ENCODE assay signal across 9 cellular contexts in genomic region chr2:98087447-98088065, GRCh38. TPM values are rescaled to one million over a fixed set of nuclear protein-coding genes. Genes with fewer than 3 reads are reported as not detected.
DNase-seq lines count a peak whose midpoint lies in the region; ATAC-seq and TF ChIP-seq lines count a peak whose summit lies in the region.
"Had no signal": no experiment of that assay in that cellular context is flagged by ENCODE, and none has a peak within 500 bp of the region (broad histone marks: within the 10 kb centered on the region; RNA-seq: fewer than 3 reads in every experiment).

No MANE protein-coding gene starts in this region.

- no peaks in the 10 kb centered on the region for H3K36me3 Mint-ChIP-seq in CD8-positive, alpha-beta T cell
- no peaks in the 10 kb centered on the region for H3K36me3 Mint-ChIP-seq in neural progenitor cell

- no peak overlapping the region for H3K9ac ChIP-seq in neural progenitor cell

- H3K36me3 ChIP-seq in CD8-positive, alpha-beta T cell (ENCODE audit: insufficient read depth, low read length): no peaks in the 10 kb centered on the region
- H3K36me3 ChIP-seq in effector memory CD4-positive, alpha-beta T cell (ENCODE audit: control insufficient read depth, insufficient read depth, low read length): no peaks in the 10 kb centered on the region
- no peaks in the 10 kb centered on the region for H3K36me3 ChIP-seq in neural progenitor cell

- peak overlapping the region; percentile 62 for H3K4me3 Mint-ChIP-seq in CD8-positive, alpha-beta T cell
- peak overlapping the region; percentile 83 for H3K4me3 Mint-ChIP-seq in neural progenitor cell

- peaks cover 50% of the 10 kb centered on the region for H3K27me3 Mint-ChIP-seq in CD8-positive, alpha-beta T cell (ENCODE audit: low read depth)
- H3K27me3 Mint-ChIP-seq in neural progenitor cell (ENCODE audit: insufficient read depth, low read depth): peaks cover 26% of the 10 kb centered on the region

- no peaks in the 10 kb centered on the region for H3K9me3 ChIP-seq in CD8-positive, alpha-beta T cell (ENCODE audit: low read length)
- no peaks in the 10 kb centered on the region for H3K9me3 ChIP-seq in effector memory CD4-positive, alpha-beta T cell (ENCODE audit: control insufficient read depth, low read length)
- no peaks in the 10 kb centered on the region for H3K9me3 ChIP-seq in neural progenitor cell (ENCODE audit: low read depth)

- H3K4me3 ChIP-seq in CD8-positive, alpha-beta T cell (ENCODE audit: low read depth, low read length): peak overlapping the region; percentile 34
- peak overlapping the region; percentile 30 for H3K4me3 ChIP-seq in effector memory CD4-positive, alpha-beta T cell (ENCODE audit: insufficient read depth, low read depth, low read length, poor library complexity, severe bottlenecking)
- H3K4me3 ChIP-seq in neural progenitor cell: peak overlapping the region; percentile 57

- POLR2A ChIA-PET in CD8-positive, alpha-beta T cell (lab: Charles Lee): interaction anchor here (0.8 kb wide), 1 partner anchor 13 kb away, joined by 3 read pairs; no protein-coding TSS in a partner anchor

- no peak for DNase-seq in CD8-positive, alpha-beta T cell
- DNase-seq in MV-4-11 (lab: John Stamatoyannopoulos, UW): peak; percentile 72
- no peak for DNase-seq in effector memory CD4-positive, alpha-beta T cell
- DNase-seq in neural progenitor cell (ENCODE audit: low spot score): no peak
- DNase-seq in cerebellum (ENCODE audit: low spot score): no peak
- no peak for DNase-seq in sciatic nerve (ENCODE audit: low spot score)
- DNase-seq in ureter (ENCODE audit: low spot score): no peak
- DNase-seq: NCI-H2107 had no signal

- TF ChIP-seq CTCF in CD8-positive, alpha-beta T cell (IDR thresholded peaks at IDR 0.05): no peak
- TF ChIP-seq CTCF in neural progenitor cell (IDR thresholded peaks at IDR 0.05): no peak

- no peak overlapping the region for H3K27ac Mint-ChIP-seq in CD8-positive, alpha-beta T cell
- H3K27ac Mint-ChIP-seq in neural progenitor cell: no peak overlapping the region

- H4K20me1 ChIP-seq in neural progenitor cell (ENCODE audit: low read depth): no peaks in the 10 kb centered on the region

- H3K9me3 Mint-ChIP-seq in CD8-positive, alpha-beta T cell: no peaks in the 10 kb centered on the region
- H3K9me3 Mint-ChIP-seq in neural progenitor cell: no peaks in the 10 kb centered on the region

- intact Hi-C loops in CD8-positive, alpha-beta T cell (cut with DNase I, micrococcal nuclease): no loop called here
- intact Hi-C loops in sciatic nerve (cut with DNase I): no loop called here

- no peaks in the 10 kb centered on the region for H3F3A ChIP-seq in neural progenitor cell (ENCODE audit: low read depth)

- CTCF ChIA-PET in CD8-positive, alpha-beta T cell (lab: Charles Lee): no interaction called here

- no peak for ATAC-seq in CD8-positive, alpha-beta T cell
- no peak for ATAC-seq in GM19395 (IDR thresholded peaks at IDR 0.05; ENCODE audit: unreplicated experiment)
- no peak for ATAC-seq in sciatic nerve

- H3K79me2 ChIP-seq in neural progenitor cell (ENCODE audit: low read depth): no peaks in the 10 kb centered on the region

- no peak overlapping the region for H2AFZ ChIP-seq in neural progenitor cell (replicated peaks)

- peaks cover 13% of the 10 kb centered on the region for H3K4me1 ChIP-seq in CD8-positive, alpha-beta T cell (ENCODE audit: insufficient read depth, low read length)
- H3K4me1 ChIP-seq in effector memory CD4-positive, alpha-beta T cell (ENCODE audit: control insufficient read depth, insufficient read depth, low read length, poor library complexity, severe bottlenecking): peaks cover 9% of the 10 kb centered on the region
- no peaks in the 10 kb centered on the region for H3K4me1 ChIP-seq in neural progenitor cell

- H3K4me1 Mint-ChIP-seq in CD8-positive, alpha-beta T cell (ENCODE audit: low read depth): peaks cover 10% of the 10 kb centered on the region
- H3K4me1 Mint-ChIP-seq in neural progenitor cell: peaks cover 13% of the 10 kb centered on the region

- no peak overlapping the region for H3K27ac ChIP-seq in CD8-positive, alpha-beta T cell (ENCODE audit: low read depth, low read length)
- no peak overlapping the region for H3K27ac ChIP-seq in effector memory CD4-positive, alpha-beta T cell (ENCODE audit: insufficient read depth, low read length, poor library complexity, severe bottlenecking)
- no peak overlapping the region for H3K27ac ChIP-seq in neural progenitor cell

- H3K27me3 ChIP-seq in CD8-positive, alpha-beta T cell (ENCODE audit: insufficient read depth, low read length): peaks cover 23% of the 10 kb centered on the region
- peaks cover 19% of the 10 kb centered on the region for H3K27me3 ChIP-seq in effector memory CD4-positive, alpha-beta T cell (replicated peaks; ENCODE audit: control insufficient read depth, insufficient read depth, low read length, poor library complexity, severe bottlenecking)
- H3K27me3 ChIP-seq in neural progenitor cell: peaks cover 69% of the 10 kb centered on the region

- peak overlapping the region; percentile 84 for H3K4me2 ChIP-seq in neural progenitor cell

RNA-seq across cellular contexts. Expression of gene VWA3B, which starts 0.6 kb away (rescaled TPM):
- not detected for total RNA-seq in CD8-positive, alpha-beta T cell
- not detected in 2 replicates for total RNA-seq in neural progenitor cell (ENCODE audit: low replicate concordance)
- 0.73 TPM for total RNA-seq in cerebellum
- 0.80 TPM for total RNA-seq in sciatic nerve
- 1.7 TPM for total RNA-seq in ureter
